Comparison of ENCODE assay signal across 1 cellular context in the genomic region with DNA sequence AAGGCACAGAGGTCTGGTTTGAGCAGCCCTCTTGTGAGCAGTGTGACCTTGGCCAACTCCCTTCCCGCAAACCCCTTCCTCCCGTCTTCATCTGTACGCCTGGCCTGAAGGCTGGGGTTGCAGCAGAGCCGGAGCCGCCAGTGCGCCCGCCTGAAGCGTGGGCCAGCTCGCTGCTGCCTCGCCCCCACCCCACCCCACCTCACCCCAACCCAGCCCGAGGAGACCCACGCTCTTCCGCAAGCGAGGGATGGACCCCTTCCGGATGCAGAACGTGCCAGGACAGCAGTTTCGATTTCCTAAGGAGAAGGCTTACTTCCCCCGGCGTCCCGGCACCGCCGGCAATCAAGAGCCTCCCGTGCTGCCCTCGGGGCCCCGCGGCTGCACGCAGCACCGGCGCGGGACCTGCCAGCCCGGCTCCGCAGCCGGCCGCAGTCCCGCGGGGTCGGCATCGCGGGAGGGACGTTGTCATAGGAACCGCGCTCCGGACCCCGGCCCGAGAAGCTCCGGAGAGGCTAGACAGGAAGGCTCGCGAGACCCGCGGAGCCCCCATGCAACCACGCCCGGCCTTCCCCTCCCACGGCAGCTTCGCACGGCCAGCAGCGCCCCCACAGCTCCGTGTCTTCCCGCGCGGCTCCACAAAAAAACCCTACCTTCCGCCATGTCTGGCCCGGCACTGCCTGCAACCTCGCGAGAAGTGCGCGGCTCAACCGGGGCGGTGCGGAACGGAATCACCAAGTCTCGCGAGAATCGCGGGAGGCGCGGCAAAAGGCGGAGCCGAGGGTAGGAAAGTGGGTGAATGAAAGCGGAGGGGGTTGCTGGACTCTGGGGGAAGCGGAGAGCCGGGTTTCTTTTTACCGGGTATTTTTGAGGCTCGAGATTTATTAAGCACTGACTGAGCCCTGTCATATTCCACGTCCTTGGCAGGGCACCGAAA.
TF ChIP-seq lines count a peak whose summit lies in the region.

A gene with protein sequence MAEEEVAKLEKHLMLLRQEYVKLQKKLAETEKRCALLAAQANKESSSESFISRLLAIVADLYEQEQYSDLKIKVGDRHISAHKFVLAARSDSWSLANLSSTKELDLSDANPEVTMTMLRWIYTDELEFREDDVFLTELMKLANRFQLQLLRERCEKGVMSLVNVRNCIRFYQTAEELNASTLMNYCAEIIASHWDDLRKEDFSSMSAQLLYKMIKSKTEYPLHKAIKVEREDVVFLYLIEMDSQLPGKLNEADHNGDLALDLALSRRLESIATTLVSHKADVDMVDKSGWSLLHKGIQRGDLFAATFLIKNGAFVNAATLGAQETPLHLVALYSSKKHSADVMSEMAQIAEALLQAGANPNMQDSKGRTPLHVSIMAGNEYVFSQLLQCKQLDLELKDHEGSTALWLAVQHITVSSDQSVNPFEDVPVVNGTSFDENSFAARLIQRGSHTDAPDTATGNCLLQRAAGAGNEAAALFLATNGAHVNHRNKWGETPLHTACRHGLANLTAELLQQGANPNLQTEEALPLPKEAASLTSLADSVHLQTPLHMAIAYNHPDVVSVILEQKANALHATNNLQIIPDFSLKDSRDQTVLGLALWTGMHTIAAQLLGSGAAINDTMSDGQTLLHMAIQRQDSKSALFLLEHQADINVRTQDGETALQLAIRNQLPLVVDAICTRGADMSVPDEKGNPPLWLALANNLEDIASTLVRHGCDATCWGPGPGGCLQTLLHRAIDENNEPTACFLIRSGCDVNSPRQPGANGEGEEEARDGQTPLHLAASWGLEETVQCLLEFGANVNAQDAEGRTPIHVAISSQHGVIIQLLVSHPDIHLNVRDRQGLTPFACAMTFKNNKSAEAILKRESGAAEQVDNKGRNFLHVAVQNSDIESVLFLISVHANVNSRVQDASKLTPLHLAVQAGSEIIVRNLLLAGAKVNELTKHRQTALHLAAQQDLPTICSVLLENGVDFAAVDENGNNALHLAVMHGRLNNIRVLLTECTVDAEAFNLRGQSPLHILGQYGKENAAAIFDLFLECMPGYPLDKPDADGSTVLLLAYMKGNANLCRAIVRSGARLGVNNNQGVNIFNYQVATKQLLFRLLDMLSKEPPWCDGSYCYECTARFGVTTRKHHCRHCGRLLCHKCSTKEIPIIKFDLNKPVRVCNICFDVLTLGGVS (minus strand): TSS at position 698 of the 934 bp plus-strand sequence. CDS start 38 bp downstream, at position 660.

TF ChIP-seq in HepG2, 621 proteins besides CTCF, POLR2A, EP300 and RAD21 (continued from another document and continues in another):
- TF ChIP-seq, protein P1, sequence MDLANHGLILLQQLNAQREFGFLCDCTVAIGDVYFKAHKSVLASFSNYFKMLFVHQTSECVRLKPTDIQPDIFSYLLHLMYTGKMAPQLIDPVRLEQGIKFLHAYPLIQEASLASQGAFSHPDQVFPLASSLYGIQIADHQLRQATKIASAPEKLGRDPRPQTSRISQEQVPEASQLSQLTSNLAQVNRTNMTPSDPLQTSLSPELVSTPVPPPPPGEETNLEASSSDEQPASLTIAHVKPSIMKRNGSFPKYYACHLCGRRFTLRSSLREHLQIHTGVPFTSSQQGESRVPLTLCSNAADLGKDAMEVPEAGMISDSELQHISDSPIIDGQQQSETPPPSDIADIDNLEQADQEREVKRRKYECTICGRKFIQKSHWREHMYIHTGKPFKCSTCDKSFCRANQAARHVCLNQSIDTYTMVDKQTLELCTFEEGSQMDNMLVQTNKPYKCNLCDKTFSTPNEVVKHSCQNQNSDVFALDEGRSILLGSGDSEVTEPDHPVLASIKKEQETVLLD (CRISPR knock-in tag; IDR thresholded peaks at IDR 0.05; ENCODE audit: low read depth): peak; percentile 89
- peak; percentile 54 for TF ChIP-seq HES4 (CRISPR knock-in tag; IDR thresholded peaks at IDR 0.05; ENCODE audit: borderline replicate concordance)
- peak; percentile 89 for TF ChIP-seq KMT2A (CRISPR knock-in tag; IDR thresholded peaks at IDR 0.05)
- TF ChIP-seq HOXA3 (CRISPR knock-in tag; IDR thresholded peaks at IDR 0.05): peak; percentile 95
- TF ChIP-seq, protein P2, sequence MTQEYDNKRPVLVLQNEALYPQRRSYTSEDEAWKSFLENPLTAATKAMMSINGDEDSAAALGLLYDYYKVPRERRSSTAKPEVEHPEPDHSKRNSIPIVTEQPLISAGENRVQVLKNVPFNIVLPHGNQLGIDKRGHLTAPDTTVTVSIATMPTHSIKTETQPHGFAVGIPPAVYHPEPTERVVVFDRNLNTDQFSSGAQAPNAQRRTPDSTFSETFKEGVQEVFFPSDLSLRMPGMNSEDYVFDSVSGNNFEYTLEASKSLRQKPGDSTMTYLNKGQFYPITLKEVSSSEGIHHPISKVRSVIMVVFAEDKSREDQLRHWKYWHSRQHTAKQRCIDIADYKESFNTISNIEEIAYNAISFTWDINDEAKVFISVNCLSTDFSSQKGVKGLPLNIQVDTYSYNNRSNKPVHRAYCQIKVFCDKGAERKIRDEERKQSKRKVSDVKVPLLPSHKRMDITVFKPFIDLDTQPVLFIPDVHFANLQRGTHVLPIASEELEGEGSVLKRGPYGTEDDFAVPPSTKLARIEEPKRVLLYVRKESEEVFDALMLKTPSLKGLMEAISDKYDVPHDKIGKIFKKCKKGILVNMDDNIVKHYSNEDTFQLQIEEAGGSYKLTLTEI (CRISPR knock-in tag; conservative IDR thresholded peaks at IDR 0.05): no peak
- peak; percentile 29 for TF ChIP-seq STAG1 (CRISPR knock-in tag; IDR thresholded peaks at IDR 0.05)
- TF ChIP-seq ZNF737 (CRISPR knock-in tag; IDR thresholded peaks at IDR 0.05; ENCODE audit: borderline replicate concordance): no peak
- no peak for TF ChIP-seq HOXA7 (CRISPR knock-in tag; IDR thresholded peaks at IDR 0.05)
- TF ChIP-seq ZNF776 (CRISPR knock-in tag; IDR thresholded peaks at IDR 0.05): no peak
- no peak for TF ChIP-seq ZNF75D (CRISPR knock-in tag; IDR thresholded peaks at IDR 0.05; ENCODE audit: borderline replicate concordance)
- TF ChIP-seq ZC3H4 (CRISPR knock-in tag; IDR thresholded peaks at IDR 0.05; ENCODE audit: borderline replicate concordance): no peak
- no peak for TF ChIP-seq ZEB1 (IDR thresholded peaks at IDR 0.05; ENCODE audit: insufficient replicate concordance, low read depth)
- TF ChIP-seq TSC22D2 (CRISPR knock-in tag; IDR thresholded peaks at IDR 0.05; ENCODE audit: borderline replicate concordance): no peak
- TF ChIP-seq KLF6 (CRISPR knock-in tag; IDR thresholded peaks at IDR 0.05): no peak
- TF ChIP-seq U2AF1 (optimal IDR thresholded peaks at IDR 0.05; ENCODE audit: low read depth, low read length): no peak
- TF ChIP-seq SPEN (CRISPR knock-in tag; IDR thresholded peaks at IDR 0.05; ENCODE audit: low read depth): peak; percentile 86
- TF ChIP-seq ZNF660 (CRISPR knock-in tag; IDR thresholded peaks at IDR 0.05; ENCODE audit: borderline replicate concordance, low read depth): no peak; the same call in 1 of the 2 replicates
- TF ChIP-seq, protein P3, sequence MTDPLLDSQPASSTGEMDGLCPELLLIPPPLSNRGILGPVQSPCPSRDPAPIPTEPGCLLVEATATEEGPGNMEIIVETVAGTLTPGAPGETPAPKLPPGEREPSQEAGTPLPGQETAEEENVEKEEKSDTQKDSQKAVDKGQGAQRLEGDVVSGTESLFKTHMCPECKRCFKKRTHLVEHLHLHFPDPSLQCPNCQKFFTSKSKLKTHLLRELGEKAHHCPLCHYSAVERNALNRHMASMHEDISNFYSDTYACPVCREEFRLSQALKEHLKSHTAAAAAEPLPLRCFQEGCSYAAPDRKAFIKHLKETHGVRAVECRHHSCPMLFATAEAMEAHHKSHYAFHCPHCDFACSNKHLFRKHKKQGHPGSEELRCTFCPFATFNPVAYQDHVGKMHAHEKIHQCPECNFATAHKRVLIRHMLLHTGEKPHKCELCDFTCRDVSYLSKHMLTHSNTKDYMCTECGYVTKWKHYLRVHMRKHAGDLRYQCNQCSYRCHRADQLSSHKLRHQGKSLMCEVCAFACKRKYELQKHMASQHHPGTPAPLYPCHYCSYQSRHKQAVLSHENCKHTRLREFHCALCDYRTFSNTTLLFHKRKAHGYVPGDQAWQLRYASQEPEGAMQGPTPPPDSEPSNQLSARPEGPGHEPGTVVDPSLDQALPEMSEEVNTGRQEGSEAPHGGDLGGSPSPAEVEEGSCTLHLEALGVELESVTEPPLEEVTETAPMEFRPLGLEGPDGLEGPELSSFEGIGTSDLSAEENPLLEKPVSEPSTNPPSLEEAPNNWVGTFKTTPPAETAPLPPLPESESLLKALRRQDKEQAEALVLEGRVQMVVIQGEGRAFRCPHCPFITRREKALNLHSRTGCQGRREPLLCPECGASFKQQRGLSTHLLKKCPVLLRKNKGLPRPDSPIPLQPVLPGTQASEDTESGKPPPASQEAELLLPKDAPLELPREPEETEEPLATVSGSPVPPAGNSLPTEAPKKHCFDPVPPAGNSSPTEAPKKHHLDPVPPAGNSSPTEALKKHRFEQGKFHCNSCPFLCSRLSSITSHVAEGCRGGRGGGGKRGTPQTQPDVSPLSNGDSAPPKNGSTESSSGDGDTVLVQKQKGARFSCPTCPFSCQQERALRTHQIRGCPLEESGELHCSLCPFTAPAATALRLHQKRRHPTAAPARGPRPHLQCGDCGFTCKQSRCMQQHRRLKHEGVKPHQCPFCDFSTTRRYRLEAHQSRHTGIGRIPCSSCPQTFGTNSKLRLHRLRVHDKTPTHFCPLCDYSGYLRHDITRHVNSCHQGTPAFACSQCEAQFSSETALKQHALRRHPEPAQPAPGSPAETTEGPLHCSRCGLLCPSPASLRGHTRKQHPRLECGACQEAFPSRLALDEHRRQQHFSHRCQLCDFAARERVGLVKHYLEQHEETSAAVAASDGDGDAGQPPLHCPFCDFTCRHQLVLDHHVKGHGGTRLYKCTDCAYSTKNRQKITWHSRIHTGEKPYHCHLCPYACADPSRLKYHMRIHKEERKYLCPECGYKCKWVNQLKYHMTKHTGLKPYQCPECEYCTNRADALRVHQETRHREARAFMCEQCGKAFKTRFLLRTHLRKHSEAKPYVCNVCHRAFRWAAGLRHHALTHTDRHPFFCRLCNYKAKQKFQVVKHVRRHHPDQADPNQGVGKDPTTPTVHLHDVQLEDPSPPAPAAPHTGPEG (CRISPR knock-in tag; IDR thresholded peaks at IDR 0.05): peak; percentile 6; the same call in 1 of the 2 replicates
- TF ChIP-seq ZNF354B (CRISPR knock-in tag; IDR thresholded peaks at IDR 0.05): no peak
- TF ChIP-seq SMARCC2 (IDR thresholded peaks at IDR 0.05): no peak
- TF ChIP-seq, protein P4, sequence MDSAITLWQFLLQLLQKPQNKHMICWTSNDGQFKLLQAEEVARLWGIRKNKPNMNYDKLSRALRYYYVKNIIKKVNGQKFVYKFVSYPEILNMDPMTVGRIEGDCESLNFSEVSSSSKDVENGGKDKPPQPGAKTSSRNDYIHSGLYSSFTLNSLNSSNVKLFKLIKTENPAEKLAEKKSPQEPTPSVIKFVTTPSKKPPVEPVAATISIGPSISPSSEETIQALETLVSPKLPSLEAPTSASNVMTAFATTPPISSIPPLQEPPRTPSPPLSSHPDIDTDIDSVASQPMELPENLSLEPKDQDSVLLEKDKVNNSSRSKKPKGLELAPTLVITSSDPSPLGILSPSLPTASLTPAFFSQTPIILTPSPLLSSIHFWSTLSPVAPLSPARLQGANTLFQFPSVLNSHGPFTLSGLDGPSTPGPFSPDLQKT (CRISPR knock-in tag; IDR thresholded peaks at IDR 0.05; ENCODE audit: borderline replicate concordance): no peak
- TF ChIP-seq EED (CRISPR knock-in tag; IDR thresholded peaks at IDR 0.05): peak; percentile 25; the same call in 1 of the 2 replicates
- no peak for TF ChIP-seq RORA (CRISPR knock-in tag; IDR thresholded peaks at IDR 0.05)
- TF ChIP-seq, protein P5, sequence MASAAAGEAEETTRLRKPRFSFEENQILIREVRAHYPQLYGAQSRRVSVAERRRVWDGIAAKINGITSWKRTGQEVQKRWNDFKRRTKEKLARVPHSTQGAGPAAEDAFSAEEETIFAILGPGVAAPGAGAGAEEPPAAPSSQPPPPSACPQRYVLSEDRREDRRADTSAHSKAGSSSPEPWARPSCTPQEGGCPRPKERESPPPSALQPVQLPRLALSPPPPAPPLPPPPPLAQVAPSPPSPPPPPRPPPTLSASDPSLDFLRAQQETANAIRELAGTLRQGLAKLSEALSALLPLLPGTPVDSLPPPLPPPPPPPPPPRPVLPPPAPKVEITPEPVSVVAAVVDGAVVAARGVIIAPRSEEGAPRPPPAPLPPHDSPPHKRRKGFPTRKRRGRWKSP (CRISPR knock-in tag; IDR thresholded peaks at IDR 0.05): 0 out of 2 replicates have a peak, but pooled peaks have one; percentile 29
- TF ChIP-seq SMYD3 (CRISPR knock-in tag; IDR thresholded peaks at IDR 0.05): no peak
- no peak for TF ChIP-seq RNF2 (conservative IDR thresholded peaks at IDR 0.05; ENCODE audit: low read depth)
- TF ChIP-seq, protein P6, sequence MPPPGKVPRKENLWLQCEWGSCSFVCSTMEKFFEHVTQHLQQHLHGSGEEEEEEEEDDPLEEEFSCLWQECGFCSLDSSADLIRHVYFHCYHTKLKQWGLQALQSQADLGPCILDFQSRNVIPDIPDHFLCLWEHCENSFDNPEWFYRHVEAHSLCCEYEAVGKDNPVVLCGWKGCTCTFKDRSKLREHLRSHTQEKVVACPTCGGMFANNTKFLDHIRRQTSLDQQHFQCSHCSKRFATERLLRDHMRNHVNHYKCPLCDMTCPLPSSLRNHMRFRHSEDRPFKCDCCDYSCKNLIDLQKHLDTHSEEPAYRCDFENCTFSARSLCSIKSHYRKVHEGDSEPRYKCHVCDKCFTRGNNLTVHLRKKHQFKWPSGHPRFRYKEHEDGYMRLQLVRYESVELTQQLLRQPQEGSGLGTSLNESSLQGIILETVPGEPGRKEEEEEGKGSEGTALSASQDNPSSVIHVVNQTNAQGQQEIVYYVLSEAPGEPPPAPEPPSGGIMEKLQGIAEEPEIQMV (CRISPR knock-in tag; IDR thresholded peaks at IDR 0.05; ENCODE audit: low read depth): peak; percentile 83; the same call in 1 of the 2 replicates
- TF ChIP-seq ZNF496 (CRISPR knock-in tag; IDR thresholded peaks at IDR 0.05; ENCODE audit: insufficient replicate concordance): no peak
- no peak for TF ChIP-seq TEAD2 (CRISPR knock-in tag; IDR thresholded peaks at IDR 0.05)
- peak; percentile 59 for TF ChIP-seq FOXA3 (CRISPR knock-in tag; IDR thresholded peaks at IDR 0.05)
- TF ChIP-seq ZNF101 (CRISPR knock-in tag; IDR thresholded peaks at IDR 0.05; ENCODE audit: borderline replicate concordance, low read depth): no peak
- no peak for TF ChIP-seq PLRG1 (conservative IDR thresholded peaks at IDR 0.05)
- no peak for TF ChIP-seq ZNF747 (CRISPR knock-in tag; IDR thresholded peaks at IDR 0.05; ENCODE audit: borderline replicate concordance)
- TF ChIP-seq CBX1 (IDR thresholded peaks at IDR 0.05; ENCODE audit: low read depth): no peak
- TF ChIP-seq ZNF10 (CRISPR knock-in tag; IDR thresholded peaks at IDR 0.05; ENCODE audit: borderline replicate concordance, low read depth): no peak
- TF ChIP-seq ESRRA (CRISPR knock-in tag; IDR thresholded peaks at IDR 0.05; ENCODE audit: low read depth): 0 out of 2 replicates have a peak, but pooled peaks have one; percentile 22
- TF ChIP-seq SAFB2 (CRISPR knock-in tag; IDR thresholded peaks at IDR 0.05; ENCODE audit: borderline replicate concordance, low read depth): no peak
- no peak for TF ChIP-seq TP53 (CRISPR knock-in tag; conservative IDR thresholded peaks at IDR 0.05)
- TF ChIP-seq, protein P7, sequence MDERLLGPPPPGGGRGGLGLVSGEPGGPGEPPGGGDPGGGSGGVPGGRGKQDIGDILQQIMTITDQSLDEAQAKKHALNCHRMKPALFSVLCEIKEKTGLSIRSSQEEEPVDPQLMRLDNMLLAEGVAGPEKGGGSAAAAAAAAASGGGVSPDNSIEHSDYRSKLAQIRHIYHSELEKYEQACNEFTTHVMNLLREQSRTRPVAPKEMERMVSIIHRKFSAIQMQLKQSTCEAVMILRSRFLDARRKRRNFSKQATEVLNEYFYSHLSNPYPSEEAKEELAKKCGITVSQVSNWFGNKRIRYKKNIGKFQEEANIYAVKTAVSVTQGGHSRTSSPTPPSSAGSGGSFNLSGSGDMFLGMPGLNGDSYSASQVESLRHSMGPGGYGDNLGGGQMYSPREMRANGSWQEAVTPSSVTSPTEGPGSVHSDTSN (CRISPR knock-in tag; IDR thresholded peaks at IDR 0.05): no peak
- TF ChIP-seq ZNF768 (CRISPR knock-in tag; IDR thresholded peaks at IDR 0.05): 0 out of 2 replicates have a peak, but pooled peaks have one; percentile 31
- TF ChIP-seq DNMT1 (CRISPR knock-in tag; IDR thresholded peaks at IDR 0.05): no peak
- TF ChIP-seq GPN1 (CRISPR knock-in tag; IDR thresholded peaks at IDR 0.05; ENCODE audit: borderline replicate concordance): no peak
